8 cellular contexts compared by ENCODE assay signal in genomic region chr19:45485301-45486077, GRCh38. TPM values are rescaled to one million over a fixed set of nuclear protein-coding genes. Genes with fewer than 3 reads are reported as not detected.
DNase-seq lines count a peak whose midpoint lies in the region; ATAC-seq, FAIRE-seq and TF ChIP-seq lines count a peak whose summit lies in the region.

No MANE protein-coding gene starts in this region.

- H3K27me3 Mint-ChIP-seq in T-cell = peaks cover 0 to 1% of the 10 kb centered on the region in 2 donors

- H3K36me3 ChIP-seq in left ventricle myocardium inferior (no peaks in the 10 kb centered on the region), psoas muscle (ENCODE audit: insufficient read depth in 1 of 2, low read depth in 1 of 2) (peaks cover 0 to 30% of the 10 kb centered on the region in 2 donors)

- DNase-seq in GM12891 (ENCODE audit: insufficient read length, low spot score) = peak; percentile 84
- DNase-seq in NCI-H1436 treated with DMSO at 0.1 percent for 48 hours (lab: John Stamatoyannopoulos, UW) = peak; percentile 79
- DNase-seq in T-cell = peak; percentile 91 to 99 (median 97)
- peak; percentile 92 for DNase-seq in amniotic epithelial cell (ENCODE audit: low read depth)
- peak; percentile 98 for DNase-seq in left ventricle myocardium inferior
- DNase-seq in psoas muscle = peak; percentile 98 to 99
- peak; percentile 88 for DNase-seq in urothelium cell line (ENCODE audit: low spot score)

- POLR2A ChIA-PET in T-cell (lab: Charles Lee) = interaction anchor here (0.6 to 1.2 kb wide), 5 partner anchors 8 to 83 kb away, joined by 3 to 7 read pairs (median 3); partner anchors contain the start of gene FOSB (in 1 of the 2)

- intact Hi-C loops in left ventricle myocardium inferior (cut with micrococcal nuclease) (no loop called here), psoas muscle (cut with DNase I) (no loop called here)

- peak overlapping the region in 1 of 2 donors; percentile 66 for H3K27ac Mint-ChIP-seq in T-cell

- H3K9me3 ChIP-seq in left ventricle myocardium inferior (replicated peaks) (no peaks in the 10 kb centered on the region), psoas muscle (no peaks in the 10 kb centered on the region)

- TF ChIP-seq POLR2A in GM12891 (IDR thresholded peaks at IDR 0.05; ENCODE audit: low read depth, low read length) = no peak

- H3K4me1 Mint-ChIP-seq in T-cell = peaks cover 0 to 7% (median 2%) of the 10 kb centered on the region in 3 donors

- WGBS in psoas muscle, 3 donors = 1 to 2% (median 1%) methylated on average over 33 to 35 of the region's 35 CpGs

- H3K4me3 ChIP-seq in left ventricle myocardium inferior = peak overlapping the region; percentile 80
- H3K4me3 ChIP-seq in psoas muscle = peak overlapping the region; percentile 73

- H3K4me3 Mint-ChIP-seq in T-cell = peak overlapping the region; percentile 86 to 90 (median 87)

- TF ChIP-seq CTCF in left ventricle myocardium inferior (IDR thresholded peaks at IDR 0.05; ENCODE audit: borderline replicate concordance) (peak; percentile 74), psoas muscle (IDR thresholded peaks at IDR 0.05) (peak; percentile 74)

- no peaks in the 10 kb centered on the region for H3K27me3 ChIP-seq in left ventricle myocardium inferior (ENCODE audit: low read depth)
- no peaks in the 10 kb centered on the region for H3K27me3 ChIP-seq in psoas muscle (ENCODE audit: insufficient read depth in 3 of 3, low read length in 2 of 3)

- peak; percentile 84 for ATAC-seq in HG02840 (IDR thresholded peaks at IDR 0.05; ENCODE audit: low FRiP score, unreplicated experiment)
- ATAC-seq in T-cell (replicated peaks in 1 of 4) = peak; percentile 93 to 100 (median 99)
- peak; percentile 93 to 96 (median 94) for ATAC-seq in psoas muscle

- H3K36me3 Mint-ChIP-seq in T-cell = no peaks in the 10 kb centered on the region

- FAIRE-seq in GM12891 (lab: Jason Lieb, UNC) (peak; percentile 92), urothelium cell line (lab: Jason Lieb, UNC) (peak; percentile 44)

- H3K4me1 ChIP-seq in left ventricle myocardium inferior (peaks cover 8% of the 10 kb centered on the region), psoas muscle (no peaks in the 10 kb centered on the region)

- CTCF ChIA-PET in T-cell (lab: Charles Lee) = interaction anchor here (0.5 to 2.6 kb wide), 14 partner anchors 9 to 232 kb away, joined by 3 to 20 read pairs (median 4); partner anchors contain the start of gene RTN2 (in 1 of the 2)

- no peaks in the 10 kb centered on the region for H3K9me3 Mint-ChIP-seq in T-cell

- H3K27ac ChIP-seq in left ventricle myocardium inferior (replicated peaks) = peak overlapping the region; percentile 82
- peak overlapping the region; percentile 77 for H3K27ac ChIP-seq in psoas muscle

TF ChIP-seq in GM12891, 5 proteins besides CTCF, POLR2A, EP300 and RAD21:
- no peak for TF ChIP-seq POLR2AphosphoS5 (IDR thresholded peaks at IDR 0.05; ENCODE audit: low read depth, low read length)
- TF ChIP-seq SPI1 (IDR thresholded peaks at IDR 0.05; ENCODE audit: low read depth, low read length) = 0 out of 2 replicates have a peak, but pooled peaks have one; percentile 9
- no peak for TF ChIP-seq PAX5 (IDR thresholded peaks at IDR 0.05; ENCODE audit: insufficient read depth, low read length, severe bottlenecking)
- TF ChIP-seq TAF1 (IDR thresholded peaks at IDR 0.05; ENCODE audit: low read depth, low read length) = no peak
- TF ChIP-seq POU2F2 (IDR thresholded peaks at IDR 0.05; ENCODE audit: low read depth, low read length) = peak; percentile 31; the same call in 1 of the 2 replicates
TF ChIP-seq in GM12891: peak in this region for 2.

RNA-seq across cellular contexts. Expression of gene RTN2, which starts 11.4 kb away (rescaled TPM):
- 5.6 TPM for polyA plus RNA-seq in GM12891 (2012; ENCODE audit: low read depth, missing spikeins)
- total RNA-seq in T-cell (1 to 10 TPM; 1.7 to 2.5 (median 2.2) TPM), left ventricle myocardium inferior (19.1 TPM), psoas muscle (100 to 1,000 TPM; 214 to 272 (median 242) TPM)
- polyA plus RNA-seq in psoas muscle = 100 to 1,000 TPM in 1 of 3 donors, 10 to 100 TPM in 2; 46.6 to 199 (median 85.8) TPM

RNA-seq across cellular contexts. Expression of gene PPM1N, which starts 12.8 kb away (rescaled TPM):
- polyA plus RNA-seq in GM12891 (2012; ENCODE audit: low read depth, missing spikeins) = 1.4 TPM
- 10 to 100 TPM in 2 of 5 donors, 1 to 10 TPM in 3; 5.6 to 14.6 (median 10.0) TPM for total RNA-seq in T-cell
- 0.19 TPM for total RNA-seq in left ventricle myocardium inferior
- total RNA-seq in psoas muscle = under 1 TPM in 1 of 4 donors, not detected in 3; 0.60 TPM
- under 1 TPM; 0.29 to 0.90 (median 0.31) TPM for polyA plus RNA-seq in psoas muscle

RNA-seq across cellular contexts. Expression of gene FOSB, which starts 17.7 kb away (rescaled TPM):
- 6.5 TPM for polyA plus RNA-seq in GM12891 (2012; ENCODE audit: low read depth, missing spikeins)
- total RNA-seq in T-cell (1,000 to 10,000 TPM in 1 of 5 donors, 100 to 1,000 TPM in 1, 10 to 100 TPM in 1, 1 to 10 TPM in 2; 6.7 to 1,173 (median 10.4) TPM), left ventricle myocardium inferior (0.33 TPM), psoas muscle (1 to 10 TPM in 3 of 4 donors, under 1 TPM in 1; 0.32 to 9.4 (median 1.7) TPM)
- polyA plus RNA-seq in psoas muscle = 1 to 10 TPM in 1 of 3 donors, under 1 TPM in 2; 0.41 to 5.4 (median 0.65) TPM

RNA-seq across cellular contexts. Expression of gene VASP, which starts 21.8 kb away (rescaled TPM):
- 65.6 TPM for polyA plus RNA-seq in GM12891 (2012; ENCODE audit: low read depth, missing spikeins)
- 100 to 1,000 TPM in 3 of 5 donors, 10 to 100 TPM in 2; 77.4 to 113 (median 101) TPM for total RNA-seq in T-cell
- total RNA-seq in left ventricle myocardium inferior = 32.8 TPM
- total RNA-seq in psoas muscle = 10 to 100 TPM; 14.2 to 32.8 (median 23.2) TPM
- 10 to 100 TPM; 13.5 to 76.3 (median 14.6) TPM for polyA plus RNA-seq in psoas muscle

Comparison
In these comparisons a context has a peak if more than half of its experiments do, and no peak if none do; other contexts are left out.
1. Peak in every context shown above with its lines: DNase-seq, ATAC-seq, H3K4me3 ChIP-seq and H3K27ac ChIP-seq.
2. RNA of gene RTN2, which starts 11.4 kb away (total RNA-seq): 214 to 272 TPM in psoas muscle; 19.1 TPM in left ventricle myocardium inferior (single experiment) and 1.7 to 2.5 TPM in T-cell; every median in the first group is over 10 times any median in the second.